8 cellular contexts compared by ENCODE assay signal in genomic region chr2:55282110-55282917, GRCh38. TPM values are rescaled to one million over a fixed set of nuclear protein-coding genes. Genes with fewer than 3 reads are reported as not detected.
DNase-seq lines count a peak whose midpoint lies in the region; ATAC-seq, FAIRE-seq and TF ChIP-seq lines count a peak whose summit lies in the region.

No MANE protein-coding gene starts in this region.

- H3K9me3 Mint-ChIP-seq in activated naive CD4-positive, alpha-beta T cell treated with anti-CD3 and anti-CD28 coated beads, Interleukin-2, amount 10 ng/mL, durations not matched to agents 7 days and 5 days = no peaks in the 10 kb centered on the region
- no peaks in the 10 kb centered on the region for H3K9me3 Mint-ChIP-seq in osteocyte (ENCODE audit: unreplicated experiment)

- no peak for TF ChIP-seq CTCF in LNCaP clone FGC (IDR thresholded peaks at IDR 0.05; ENCODE audit: control insufficient read depth, extremely low read depth, insufficient read depth)
- TF ChIP-seq CTCF in osteocyte (IDR thresholded peaks at IDR 0.05) = no peak
- TF ChIP-seq CTCF in thoracic aorta (IDR thresholded peaks at IDR 0.05) = no peak

- peak overlapping the region; percentile 83 for H3K4me3 Mint-ChIP-seq in activated naive CD4-positive, alpha-beta T cell treated with anti-CD3 and anti-CD28 coated beads, Interleukin-2, amount 10 ng/mL, durations not matched to agents 7 days and 5 days
- peak overlapping the region; percentile 86 for H3K4me3 Mint-ChIP-seq in osteocyte (ENCODE audit: unreplicated experiment)

- H3K4me3 ChIP-seq in LNCaP clone FGC (ENCODE audit: low read depth, low read length) (peak overlapping the region; percentile 49), thoracic aorta (peak overlapping the region; percentile 91)

- H3K36me3 ChIP-seq in thoracic aorta = no peaks in the 10 kb centered on the region

- no peaks in the 10 kb centered on the region for H3K9me3 ChIP-seq in thoracic aorta

- no peaks in the 10 kb centered on the region for H3K27me3 ChIP-seq in thoracic aorta (replicated peaks; ENCODE audit: insufficient read depth)

- peaks cover 10 to 29% of the 10 kb centered on the region in 2 donors for H3K4me1 ChIP-seq in thoracic aorta (ENCODE audit: control insufficient read depth in 1 of 2, low read depth in 2 of 2)

- peak; percentile 82 for ATAC-seq in thoracic aorta (ENCODE audit: insufficient number of reproducible peaks, low FRiP score, low read depth)

- no peak for FAIRE-seq in H54 (lab: Jason Lieb, UNC)

- DNase-seq in ELF-1 (ENCODE audit: low read depth, low spot score) = peak; percentile 92
- peak; percentile 24 for DNase-seq in H54 (ENCODE audit: insufficient read length, low spot score)
- no peak for DNase-seq in LNCaP clone FGC (ENCODE audit: low read depth)
- peak; percentile 91 for DNase-seq in SIG-M5 treated with dmso at 0.1 percent for 504 hours (lab: John Stamatoyannopoulos, UW; ENCODE audit: unreplicated experiment)
- DNase-seq in activated naive CD4-positive, alpha-beta T cell treated with anti-CD3 and anti-CD28 coated beads, Interleukin-2, amount 10 ng/mL, durations not matched to agents 7 days and 5 days = peak; percentile 92
- peak; percentile 55 for DNase-seq in glomerular endothelial cell (ENCODE audit: extremely low read depth, low read depth, low spot score)
- DNase-seq in osteocyte (ENCODE audit: extremely low spot score, unreplicated experiment) = peak; percentile 92
- peak; percentile 19 for DNase-seq in thoracic aorta (ENCODE audit: low spot score)

- peak; percentile 50; the same call in 1 of the 2 replicates for TF ChIP-seq POLR2A in H54 (IDR thresholded peaks at IDR 0.05; ENCODE audit: low read depth, low read length)

- peak overlapping the region; percentile 93 for H3K27ac Mint-ChIP-seq in activated naive CD4-positive, alpha-beta T cell treated with anti-CD3 and anti-CD28 coated beads, Interleukin-2, amount 10 ng/mL, durations not matched to agents 7 days and 5 days
- peak overlapping the region; percentile 95 for H3K27ac Mint-ChIP-seq in osteocyte (ENCODE audit: unreplicated experiment)

- CTCF ChIA-PET in activated naive CD4-positive, alpha-beta T cell treated with anti-CD3 and anti-CD28 coated beads, Interleukin-2, amount 10 ng/mL, durations not matched to agents 7 days and 5 days (lab: Charles Lee) = no interaction called here

- H3K27ac ChIP-seq in thoracic aorta = peak overlapping the region; percentile 90 to 95

- peaks cover 6% of the 10 kb centered on the region for H3K36me3 Mint-ChIP-seq in activated naive CD4-positive, alpha-beta T cell treated with anti-CD3 and anti-CD28 coated beads, Interleukin-2, amount 10 ng/mL, durations not matched to agents 7 days and 5 days
- peaks cover 5% of the 10 kb centered on the region for H3K36me3 Mint-ChIP-seq in osteocyte (ENCODE audit: unreplicated experiment)

- H3K4me1 Mint-ChIP-seq in activated naive CD4-positive, alpha-beta T cell treated with anti-CD3 and anti-CD28 coated beads, Interleukin-2, amount 10 ng/mL, durations not matched to agents 7 days and 5 days = peaks cover 29% of the 10 kb centered on the region
- peaks cover 14% of the 10 kb centered on the region for H3K4me1 Mint-ChIP-seq in osteocyte (ENCODE audit: unreplicated experiment)

- H3K27me3 Mint-ChIP-seq in activated naive CD4-positive, alpha-beta T cell treated with anti-CD3 and anti-CD28 coated beads, Interleukin-2, amount 10 ng/mL, durations not matched to agents 7 days and 5 days = peaks cover 3% of the 10 kb centered on the region
- H3K27me3 Mint-ChIP-seq in osteocyte (ENCODE audit: unreplicated experiment) = peaks cover 19% of the 10 kb centered on the region

RNA-seq across cellular contexts. Expression of gene MTIF2, which starts 13.3 kb away (rescaled TPM):
- total RNA-seq in glomerular endothelial cell (12.9 and 16.1 TPM in 2 replicates), osteocyte (24.6 and 24.7 TPM in 2 replicates), thoracic aorta (10 to 100 TPM in 1 of 2 donors, 1 to 10 TPM in 1; 8.1 to 24.3 TPM)

RNA-seq across cellular contexts. Expression of gene RPS27A, which starts 49.8 kb away (rescaled TPM):
- total RNA-seq in glomerular endothelial cell (926 and 1,983 TPM in 2 replicates), osteocyte (665 and 668 TPM in 2 replicates), thoracic aorta (100 to 1,000 TPM; 786 to 831 TPM)

RNA-seq across cellular contexts. Expression of gene CLHC1, which starts 50.2 kb away (rescaled TPM):
- total RNA-seq in glomerular endothelial cell (2.8 and 4.8 TPM in 2 replicates), osteocyte (21.6 and 23.5 TPM in 2 replicates), thoracic aorta (1 to 10 TPM in 1 of 2 donors, under 1 TPM in 1; 0.28 to 8.4 TPM)
